4 cellular contexts compared by ENCODE assay signal in the genomic region with DNA sequence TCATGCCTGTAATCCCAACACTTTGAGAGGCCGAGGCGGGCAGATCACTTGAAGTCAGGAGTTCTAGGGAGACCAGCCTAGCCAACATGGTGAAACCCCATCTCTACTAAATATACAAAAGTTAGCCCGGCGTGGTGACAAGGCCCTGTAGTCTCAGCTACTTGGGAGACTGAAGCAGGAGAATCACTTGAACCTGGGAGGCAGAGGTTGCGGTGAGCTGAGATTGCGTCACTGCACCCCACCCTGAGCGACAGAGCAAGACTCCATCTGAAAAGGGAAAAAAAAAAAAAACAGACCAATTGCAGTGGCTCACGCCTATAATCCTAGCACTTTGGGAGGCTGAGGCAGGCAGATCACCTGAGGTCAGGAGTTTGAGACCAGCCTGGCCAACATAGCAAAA.
A peak's percentile ranks its signal among the peaks of the same experiment; 100 is the strongest.
DNase-seq lines count a peak whose midpoint lies in the region; ATAC-seq, FAIRE-seq and TF ChIP-seq lines count a peak whose summit lies in the region.
"Not testable (repeated sequence)": the region's sequence is repeated elsewhere in the genome, so short reads cannot be mapped to it uniquely, and the experiment has no call there.

No MANE protein-coding gene starts in this region.

- peaks cover 13% of the 10 kb centered on the region for H3K9me3 Mint-ChIP-seq in progenitor cell of endocrine pancreas (ENCODE audit: low read depth)

- not testable (repeated sequence) for H2BK15ac ChIP-seq in H1 (ENCODE audit: low read length)

- not testable (repeated sequence) for TF ChIP-seq POLR2A in K562 (conservative IDR thresholded peaks at IDR 0.05); H1 (IDR thresholded peaks at IDR 0.05; ENCODE audit: control extremely low read depth in 1 of 2, low read depth in 2 of 2, low read length in 2 of 2); HepG2 (IDR thresholded peaks at IDR 0.05; ENCODE audit: insufficient read depth in 1 of 2, low read depth in 2 of 2, low read length in 2 of 2)

- H3K14ac ChIP-seq in H1 (ENCODE audit: insufficient read length) = not testable (repeated sequence)

- H2BK120ac ChIP-seq in H1 (replicated peaks; ENCODE audit: low read depth, low read length) = not testable (repeated sequence)

- peaks cover 0 to 19% of the 10 kb centered on the region in 2 experiments; a peak in 3 of 5 replicates for H3K27me3 ChIP-seq in K562 (ENCODE audit: control insufficient read depth in 2 of 2, insufficient read depth in 2 of 2, low read length in 2 of 2)
- H3K27me3 ChIP-seq in H1 (replicated peaks in 1 of 4; ENCODE audit: control insufficient read depth in 3 of 4, extremely low read depth in 1 of 4, insufficient read depth in 3 of 4, low read length in 3 of 4); HepG2 (ENCODE audit: control insufficient read depth in 1 of 2, insufficient read depth in 2 of 2, low read length in 2 of 2): not testable (repeated sequence)

- not testable (repeated sequence) for H2BK5ac ChIP-seq in H1 (ENCODE audit: low read depth, low read length)

- H4K20me1 ChIP-seq in K562 (replicated peaks; ENCODE audit: control insufficient read depth, insufficient read depth, low read length); H1 (replicated peaks in 1 of 2; ENCODE audit: control insufficient read depth in 1 of 2, insufficient read depth in 2 of 2, low read length in 2 of 2); HepG2 (ENCODE audit: insufficient read depth, low read length): not testable (repeated sequence)

- not testable (repeated sequence) for H2AFZ ChIP-seq in K562 (ENCODE audit: low read depth, low read length); H1 (ENCODE audit: low read length); HepG2 (ENCODE audit: low read length)

- not testable (repeated sequence) for H3K36me3 ChIP-seq in K562 (ENCODE audit: control insufficient read depth, insufficient read depth, low read length); H1 (ENCODE audit: control insufficient read depth in 2 of 4, insufficient read depth in 4 of 4, low read length in 3 of 4); HepG2 (replicated peaks in 1 of 2; ENCODE audit: control insufficient read depth in 1 of 2, insufficient read depth in 2 of 2, low read length in 2 of 2)

- H2BK20ac ChIP-seq in H1 (ENCODE audit: low read length) = not testable (repeated sequence)

- H3K4me3 Mint-ChIP-seq in progenitor cell of endocrine pancreas (ENCODE audit: low read depth) = not testable (repeated sequence)

- H4K5ac ChIP-seq in H1 (ENCODE audit: insufficient read length, low read depth, low read length) = not testable (repeated sequence)

- not testable (repeated sequence) for H2AK5ac ChIP-seq in H1 (ENCODE audit: low read depth, low read length)

- not testable (repeated sequence) for H3K4me3 ChIP-seq in K562; H1 (ENCODE audit: extremely low read depth in 1 of 4, insufficient read depth in 2 of 4, low read depth in 3 of 4, low read length in 4 of 4); HepG2 (replicated peaks in 1 of 3; ENCODE audit: insufficient read depth in 1 of 3, low read depth in 2 of 3, low read length in 3 of 3)

- WGBS in K562 (ENCODE audit: insufficient coverage, low coverage, missing lambda C conversion rate) = 12% methylated on average over 4 of the region's 8 CpGs
- WGBS in H1 (ENCODE audit: extremely low coverage in 1 of 2, insufficient coverage in 1 of 2, insufficient read length in 1 of 2, insufficient replicate concordance in 2 of 2, low coverage in 1 of 2, low lambda C conversion rate in 2 of 2, missing lambda C conversion rate in 1 of 2), 2 experiments = 90% methylated on average over 8 of the region's 8 CpGs; no CpG with 5 or more reads in 1 of the 2 experiments
- WGBS in HepG2 (ENCODE audit: low lambda C conversion rate) = 88% methylated on average over 8 of the region's 8 CpGs

- H3K4ac ChIP-seq in H1 (replicated peaks; ENCODE audit: insufficient read length, low read depth, low read length) = not testable (repeated sequence)

- not testable (repeated sequence) for FAIRE-seq in K562 (lab: Jason Lieb, UNC); H1 (lab: Jason Lieb, UNC); HepG2 (lab: Jason Lieb, UNC)

- POLR2A ChIA-PET in K562 (lab: Yijun Ruan, JAX) (interaction anchor here (0.7 kb wide), 1 partner anchor 250 kb away, joined by 3 read pairs; no protein-coding TSS in a partner anchor), HepG2 (lab: Yijun Ruan, JAX) (interaction anchor here (2.5 kb wide), 1 partner anchor 7 kb away, joined by 16 read pairs; no protein-coding TSS in a partner anchor)
- POLR2A ChIA-PET in H1 (lab: Charles Lee; ENCODE audit: partially characterized antibody) = not testable (repeated sequence)

- H3K18ac ChIP-seq in H1 (ENCODE audit: extremely low read depth, low read length) = not testable (repeated sequence)

- H2BK12ac ChIP-seq in H1 (ENCODE audit: low read depth, low read length) = not testable (repeated sequence)

- H3K23me2 ChIP-seq in H1 (ENCODE audit: low read depth, low read length) = not testable (repeated sequence)

- not testable (repeated sequence) for H3K4me2 ChIP-seq in K562 (ENCODE audit: insufficient read depth, low read length); H1 (ENCODE audit: insufficient read depth in 1 of 2, low read depth in 2 of 2, low read length in 2 of 2); HepG2 (ENCODE audit: low read depth, low read length)

- H3K9ac ChIP-seq in K562 (ENCODE audit: insufficient read depth in 1 of 2, low read depth in 2 of 2, low read length in 2 of 2); H1 (replicated peaks in 1 of 4; ENCODE audit: extremely low read depth in 1 of 4, low read depth in 3 of 4, low read length in 3 of 4); HepG2 (ENCODE audit: insufficient read depth, low read depth, low read length): not testable (repeated sequence)

- intact Hi-C loops in K562 (cut with micrococcal nuclease); HepG2 (cut with micrococcal nuclease; ENCODE audit: unreplicated experiment): not testable (repeated sequence)

- H3K27me3 Mint-ChIP-seq in progenitor cell of endocrine pancreas = not testable (repeated sequence)

- H3K4me1 ChIP-seq in K562 (replicated peaks in 1 of 2; ENCODE audit: control insufficient read depth in 2 of 2, insufficient read depth in 2 of 2, low read length in 2 of 2) = peaks cover 6 to 17% of the 10 kb centered on the region in 2 experiments; a peak in 4 of 5 replicates
- H3K4me1 ChIP-seq in H1 (replicated peaks in 1 of 4; ENCODE audit: control insufficient read depth in 3 of 4, insufficient read depth in 4 of 4, low read length in 3 of 4) = not testable (repeated sequence)
- H3K4me1 ChIP-seq in HepG2 (ENCODE audit: insufficient read depth, low read length) = peaks cover 92% of the 10 kb centered on the region

- not testable (repeated sequence) for TF ChIP-seq RAD21 in K562 (CRISPR knock-in tag; conservative IDR thresholded peaks at IDR 0.05 in 1 of 2, IDR thresholded peaks at IDR 0.05 in 1 of 2); H1 (IDR thresholded peaks at IDR 0.05 in 1 of 2, conservative IDR thresholded peaks at IDR 0.05 in 1 of 2; ENCODE audit: low read depth in 2 of 2, low read length in 2 of 2); HepG2 (CRISPR knock-in tag; IDR thresholded peaks at IDR 0.05)

- H3K27ac ChIP-seq in K562 (ENCODE audit: extremely low read depth, low read depth, low read length); H1 (ENCODE audit: low read depth, low read length); HepG2 (ENCODE audit: extremely low read length, insufficient read depth, low read length): not testable (repeated sequence)

- H4K91ac ChIP-seq in H1 (replicated peaks; ENCODE audit: insufficient read length, low read length) = not testable (repeated sequence)

- H3K79me2 ChIP-seq in K562 (ENCODE audit: control insufficient read depth, insufficient read depth, low read length); H1 (ENCODE audit: control insufficient read depth in 1 of 2, insufficient read depth in 2 of 2, low read length in 2 of 2); HepG2 (ENCODE audit: insufficient read depth, low read length): not testable (repeated sequence)

- TF ChIP-seq EP300 in K562 (IDR thresholded peaks at IDR 0.05; ENCODE audit: low read length); H1 (IDR thresholded peaks at IDR 0.05; ENCODE audit: borderline replicate concordance in 1 of 2, low read depth in 2 of 2, low read length in 2 of 2); HepG2 (IDR thresholded peaks at IDR 0.05; ENCODE audit: low read depth in 2 of 2, low read length in 2 of 2); HepG2 (CRISPR knock-in tag; IDR thresholded peaks at IDR 0.05; ENCODE audit: borderline replicate concordance): not testable (repeated sequence)

- CTCF ChIA-PET in K562 (lab: Yijun Ruan, JAX; ENCODE audit: low intra/inter-chr PET ratio); HepG2 (lab: Yijun Ruan, JAX; ENCODE audit: low intra/inter-chr PET ratio, low total read pairs): not testable (repeated sequence)
- CTCF ChIA-PET in H1 (lab: Charles Lee; ENCODE audit: partially characterized antibody) = interaction anchor here (0.6 to 1.3 kb wide), 3 partner anchors 13 to 1001 kb away, joined by 3 to 5 read pairs (median 3); no protein-coding TSS in a partner anchor

- not testable (repeated sequence) for H4K8ac ChIP-seq in H1 (ENCODE audit: extremely low read depth, insufficient read depth, low read length)

- not testable (repeated sequence) for H3K79me1 ChIP-seq in H1 (ENCODE audit: low read depth, low read length)

- H3K4me1 Mint-ChIP-seq in progenitor cell of endocrine pancreas (ENCODE audit: low read depth) = peaks cover 22% of the 10 kb centered on the region

- DNase-seq in K562 (ENCODE audit: extremely low read depth in 1 of 4, low spot score in 3 of 4); H1 (ENCODE audit: low read depth in 1 of 2, low spot score in 2 of 2); HepG2 (ENCODE audit: low spot score); progenitor cell of endocrine pancreas (ENCODE audit: low spot score, unreplicated experiment): not testable (repeated sequence)

- not testable (repeated sequence) for H3K23ac ChIP-seq in H1 (ENCODE audit: insufficient read length)

- peak overlapping the region; percentile 41 for H3K27ac Mint-ChIP-seq in progenitor cell of endocrine pancreas

- H3K36me3 Mint-ChIP-seq in progenitor cell of endocrine pancreas (ENCODE audit: insufficient read depth) = not testable (repeated sequence)

- in situ Hi-C loops in K562 (cut with MboI); HepG2 (cut with HindIII; ENCODE audit: extremely low pct_ligation_motif_present, low pct_unique_long_range_greater_than_20kb): not testable (repeated sequence)

- not testable (repeated sequence) for BruUV-seq in K562 (replicated peaks; lab: Mats Ljungman, UMichigan); HepG2 (replicated peaks; lab: Mats Ljungman, UMichigan)

- ATAC-seq in K562, HepG2: not testable (repeated sequence)

- H3K9me3 ChIP-seq in K562 (replicated peaks; ENCODE audit: control insufficient read depth, insufficient read depth, low read depth, low read length); H1 (ENCODE audit: insufficient read depth in 2 of 2, low read depth in 1 of 2, low read length in 1 of 2); HepG2 (ENCODE audit: low read length): not testable (repeated sequence)

- not testable (repeated sequence) for TF ChIP-seq CTCF in K562 (IDR thresholded peaks at IDR 0.05 in 2 of 3, conservative IDR thresholded peaks at IDR 0.05 in 1 of 3; ENCODE audit: insufficient read depth in 2 of 3, low read depth in 1 of 3, low read length in 3 of 3); H1 (IDR thresholded peaks at IDR 0.05; ENCODE audit: control extremely low read depth in 1 of 3, insufficient read depth in 1 of 3, low read depth in 1 of 3, low read length in 3 of 3); HepG2 (CRISPR knock-in tag; IDR thresholded peaks at IDR 0.05); progenitor cell of endocrine pancreas (IDR thresholded peaks at IDR 0.05; ENCODE audit: unreplicated experiment)

- H3K56ac ChIP-seq in H1 (replicated peaks; ENCODE audit: insufficient read length, low read depth, low read length) = not testable (repeated sequence)

- not testable (repeated sequence) for H3K9me1 ChIP-seq in K562 (ENCODE audit: control insufficient read depth, insufficient read depth, low read length)
